Comparison of ENCODE assay signal across 19 cellular contexts in the genomic region with DNA sequence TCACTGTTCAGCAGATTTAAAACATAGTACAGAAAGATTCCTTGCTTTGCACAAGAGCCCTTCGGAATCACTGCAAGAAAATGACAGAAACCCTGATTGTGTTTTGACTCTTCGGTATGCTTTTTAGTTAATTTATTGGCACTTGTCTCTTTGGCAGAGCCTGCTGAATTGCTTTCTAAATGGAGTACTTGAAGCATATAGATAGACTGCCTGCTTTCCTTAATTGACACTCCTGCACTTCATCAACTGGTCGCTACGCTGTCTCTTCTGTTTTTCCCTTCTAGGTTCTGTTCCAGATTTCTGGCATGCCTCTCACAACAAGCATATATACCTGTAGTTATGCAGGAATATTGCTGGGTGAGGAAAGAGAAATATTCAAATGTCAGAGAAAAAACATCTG. TPM values are rescaled to one million over a fixed set of nuclear protein-coding genes. Genes with fewer than 3 reads are reported as not detected.
DNase-seq lines count a peak whose midpoint lies in the region; ATAC-seq and TF ChIP-seq lines count a peak whose summit lies in the region.
"Had no signal": no experiment of that assay in that cellular context is flagged by ENCODE, and none has a peak within 500 bp of the region (broad histone marks: within the 10 kb centered on the region; RNA-seq: fewer than 3 reads in every experiment).

No MANE protein-coding gene starts in this region.

- H3K27ac Mint-ChIP-seq in neural progenitor cell: no peak overlapping the region
- no peak overlapping the region for H3K27ac Mint-ChIP-seq in effector memory CD8-positive, alpha-beta T cell
- no peak overlapping the region for H3K27ac Mint-ChIP-seq in chondrocyte (ENCODE audit: unreplicated experiment)
- H3K27ac Mint-ChIP-seq: B cell; CD4-positive, CD25-positive, alpha-beta regulatory T cell; H9 had no signal

- intact Hi-C loops in Right ventricle myocardium superior (cut with DNase I) (no loop called here), left cardiac atrium (cut with DNase I) (loop anchor here in 1 of 2 donors (5.0 kb wide), 1 partner anchor 36 kb away; no protein-coding TSS in a partner anchor)

- ATAC-seq in Right ventricle myocardium superior (ENCODE audit: poor library complexity) (peak; percentile 79), left cardiac atrium (no peak)
- ATAC-seq in effector memory CD8-positive, alpha-beta T cell (replicated peaks): no peak

- DNase-seq in Right ventricle myocardium superior (no peak), left cardiac atrium (no peak), NCI-H1417 (lab: John Stamatoyannopoulos, UW) (peak; percentile 8 to 86 (median 73)), NCI-H446 treated with DMSO at 0.1 percent for 48 hours (lab: John Stamatoyannopoulos, UW) (peak; percentile 84), neural progenitor cell (ENCODE audit: low spot score) (no peak), T-helper 2 cell (no peak), chondrocyte (ENCODE audit: low spot score) (no peak)
- no peak for DNase-seq in effector memory CD8-positive, alpha-beta T cell
- DNase-seq: 8988T; CD4-positive, CD25-positive, alpha-beta regulatory T cell; COR-L47; DMS 273 treated with DMSO at 0.1 percent for 48 hours; H9; IMR-90; NCI-H1930; NCI-H2171 treated with DMSO at 0.1 percent for 48 hours; SHP77 had no signal

- peak overlapping the region; percentile 37 for H2AFZ ChIP-seq in neural progenitor cell (replicated peaks)

- TF ChIP-seq CTCF in neural progenitor cell (IDR thresholded peaks at IDR 0.05): no peak
- no peak for TF ChIP-seq CTCF in chondrocyte (IDR thresholded peaks at IDR 0.05)

- H3K27ac ChIP-seq in neural progenitor cell: no peak overlapping the region

- H3K9ac ChIP-seq in neural progenitor cell: no peak overlapping the region

- H3K27me3 Mint-ChIP-seq in neural progenitor cell (ENCODE audit: insufficient read depth, low read depth): no peaks in the 10 kb centered on the region
- peaks cover 20 to 33% of the 10 kb centered on the region in 2 donors for H3K27me3 Mint-ChIP-seq in effector memory CD8-positive, alpha-beta T cell
- H3K27me3 Mint-ChIP-seq in chondrocyte (ENCODE audit: low read depth): no peaks in the 10 kb centered on the region

- no peaks in the 10 kb centered on the region for H3K27me3 ChIP-seq in neural progenitor cell

- no peak overlapping the region for H3K4me2 ChIP-seq in neural progenitor cell

- H3K36me3 Mint-ChIP-seq in neural progenitor cell (no peaks in the 10 kb centered on the region), chondrocyte (ENCODE audit: low read depth) (no peaks in the 10 kb centered on the region)
- no peaks in the 10 kb centered on the region for H3K36me3 Mint-ChIP-seq in effector memory CD8-positive, alpha-beta T cell (ENCODE audit: insufficient read depth)
- H3K36me3 Mint-ChIP-seq: CD4-positive, CD25-positive, alpha-beta regulatory T cell had no signal

- no peaks in the 10 kb centered on the region for H3K9me3 Mint-ChIP-seq in neural progenitor cell
- H3K9me3 Mint-ChIP-seq in effector memory CD8-positive, alpha-beta T cell: no peaks in the 10 kb centered on the region
- H3K9me3 Mint-ChIP-seq in chondrocyte (ENCODE audit: low read depth): no peaks in the 10 kb centered on the region
- H3K9me3 Mint-ChIP-seq: H9 had no signal

- H3K4me3 Mint-ChIP-seq in neural progenitor cell: no peak overlapping the region
- H3K4me3 Mint-ChIP-seq in effector memory CD8-positive, alpha-beta T cell: no peak overlapping the region
- H3K4me3 Mint-ChIP-seq in chondrocyte (ENCODE audit: unreplicated experiment): no peak overlapping the region
- H3K4me3 Mint-ChIP-seq: B cell; CD4-positive, CD25-positive, alpha-beta regulatory T cell; H9 had no signal

- H3K4me1 Mint-ChIP-seq in neural progenitor cell: no peaks in the 10 kb centered on the region
- no peaks in the 10 kb centered on the region for H3K4me1 Mint-ChIP-seq in effector memory CD8-positive, alpha-beta T cell (ENCODE audit: low read depth in 2 of 2)
- no peaks in the 10 kb centered on the region for H3K4me1 Mint-ChIP-seq in chondrocyte (ENCODE audit: low read depth)
- H3K4me1 Mint-ChIP-seq: B cell; CD4-positive, CD25-positive, alpha-beta regulatory T cell had no signal

- no peaks in the 10 kb centered on the region for H3K9me3 ChIP-seq in neural progenitor cell (ENCODE audit: low read depth)

- H3F3A ChIP-seq in neural progenitor cell (ENCODE audit: low read depth): no peaks in the 10 kb centered on the region

- H3K36me3 ChIP-seq in neural progenitor cell: no peaks in the 10 kb centered on the region

- H3K4me1 ChIP-seq in neural progenitor cell: no peaks in the 10 kb centered on the region

- H3K4me3 ChIP-seq in neural progenitor cell: no peak overlapping the region

- H3K79me2 ChIP-seq in neural progenitor cell (ENCODE audit: low read depth): no peaks in the 10 kb centered on the region

- H4K20me1 ChIP-seq in neural progenitor cell (ENCODE audit: low read depth): no peaks in the 10 kb centered on the region

RNA-seq across cellular contexts. Expression of gene RBM24, which starts 22.4 kb away (rescaled TPM):
- total RNA-seq in Right ventricle myocardium superior (187 TPM), left cardiac atrium (100 to 1,000 TPM; 121 to 132 TPM), neural progenitor cell (ENCODE audit: low replicate concordance) (17.3 and 27.6 TPM in 2 replicates), chondrocyte (10.1 to 13.1 TPM (median 10.8 TPM) in 3 replicates)
- total RNA-seq: B cell; CD4-positive, CD25-positive, alpha-beta regulatory T cell; OCI-LY7 had no signal

Comparison
In these comparisons a context has a peak if more than half of its experiments do, and no peak if none do; other contexts are left out.
1. DNase-seq: peak in NCI-H1417 (3 of 3) and NCI-H446 treated with DMSO at 0.1 percent for 48 hours (single experiment); none in Right ventricle myocardium superior (single experiment), left cardiac atrium (single experiment), neural progenitor cell (single experiment), effector memory CD8-positive, alpha-beta T cell (0 of 3), T-helper 2 cell (0 of 5) and chondrocyte (single experiment).